In the genomic region with DNA sequence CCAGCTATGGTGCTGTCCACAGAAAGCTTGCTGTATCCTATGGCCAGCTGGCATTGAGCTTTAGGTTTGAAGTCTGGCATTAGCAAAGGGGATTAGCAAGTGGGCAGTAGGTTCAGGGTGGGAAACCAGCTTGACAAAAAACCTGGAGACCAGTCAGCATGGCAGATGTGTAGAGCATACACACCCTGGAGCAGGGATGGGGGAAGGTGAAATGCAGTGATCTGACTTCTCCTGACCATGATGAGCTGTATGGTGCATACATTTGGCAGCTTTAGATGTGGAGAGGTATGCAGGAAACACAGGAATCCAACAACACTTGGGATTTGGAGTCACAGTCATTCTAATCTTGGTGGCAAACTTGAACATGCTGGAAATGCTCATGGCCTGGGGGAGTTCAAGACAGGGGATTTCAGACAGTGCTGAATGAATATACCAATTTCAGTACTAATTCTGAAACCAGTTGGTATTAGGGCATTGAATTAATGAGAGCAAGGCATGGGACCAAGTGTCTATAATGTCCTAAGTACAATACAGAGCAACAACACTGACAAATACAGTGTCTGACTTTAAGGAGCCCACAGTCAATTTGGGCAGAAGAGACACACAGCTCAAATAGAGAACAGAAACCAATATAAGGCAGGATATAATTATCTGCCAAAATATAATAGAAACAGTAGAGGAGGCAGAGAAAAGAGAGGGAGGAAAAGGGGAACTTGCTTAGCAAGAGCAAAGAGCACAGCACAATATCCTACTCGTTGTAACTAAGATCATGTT, we compare ENCODE assay signal across 10 cellular contexts. TPM values are rescaled to one million over a fixed set of nuclear protein-coding genes. Genes with fewer than 3 reads are reported as not detected.
DNase-seq lines count a peak whose midpoint lies in the region; ATAC-seq, FAIRE-seq and TF ChIP-seq lines count a peak whose summit lies in the region.
"Had no signal": no experiment of that assay in that cellular context is flagged by ENCODE, and none has a peak within 500 bp of the region (broad histone marks: within the 10 kb centered on the region; RNA-seq: fewer than 3 reads in every experiment).

No MANE protein-coding gene starts in this region.

- H3K36me3 Mint-ChIP-seq in natural killer cell: no peaks in the 10 kb centered on the region

- H3K4me3 Mint-ChIP-seq in natural killer cell: peak overlapping the region; percentile 77

- no peak for TF ChIP-seq CTCF in natural killer cell (IDR thresholded peaks at IDR 0.05)

- no peaks in the 10 kb centered on the region for H3K27me3 Mint-ChIP-seq in natural killer cell (ENCODE audit: low read depth in 2 of 2)

- H3K9me3 Mint-ChIP-seq in natural killer cell: no peaks in the 10 kb centered on the region

- TF ChIP-seq POLR2A in H54 (IDR thresholded peaks at IDR 0.05; ENCODE audit: low read depth, low read length): no peak

- peak overlapping the region; percentile 35 to 87 for H3K27ac Mint-ChIP-seq in natural killer cell

- no peak for DNase-seq in activated CD4-positive, CD25-positive, alpha-beta regulatory T cell (lab: John Stamatoyannopoulos, UW)
- peak; percentile 80 for DNase-seq in NAMALWA (ENCODE audit: low spot score)
- DNase-seq in natural killer cell: no peak
- no peak for DNase-seq in effector CD8-positive, alpha-beta T cell (lab: John Stamatoyannopoulos, UW)
- DNase-seq in posterior cingulate gyrus: no peak
- DNase-seq in H54 (ENCODE audit: insufficient read length, low spot score): no peak
- DNase-seq: heart right ventricle had no signal

- intact Hi-C loops in natural killer cell (cut with micrococcal nuclease) (no loop called here), posterior cingulate gyrus (cut with DNase I) (no loop called here)

- H3K4me1 Mint-ChIP-seq in natural killer cell: peaks cover 81 to 82% of the 10 kb centered on the region in 2 donors

- FAIRE-seq in H54 (lab: Jason Lieb, UNC): no peak
- FAIRE-seq: A549 had no signal

- ATAC-seq in activated CD4-positive, CD25-positive, alpha-beta regulatory T cell treated with anti-CD3 and anti-CD28 coated beads, Interleukin-2, amount 50 U/mL, for 24 hours: peak; percentile 50 to 62
- ATAC-seq in HG02763 (IDR thresholded peaks at IDR 0.05; ENCODE audit: unreplicated experiment): peak; percentile 69
- peak in 2 of 3 donors; percentile 18 to 27 for ATAC-seq in natural killer cell
- ATAC-seq: A549, heart right ventricle had no signal

RNA-seq across cellular contexts. Expression of a gene that starts 11.8 kb away (rescaled TPM):
- total RNA-seq in natural killer cell: 100 to 1,000 TPM; 148 to 168 (median 165) TPM
